11 cellular contexts compared by ENCODE assay signal in genomic region chr4:85607624-85608023, GRCh38.
DNase-seq lines count a peak whose midpoint lies in the region; ATAC-seq, FAIRE-seq and TF ChIP-seq lines count a peak whose summit lies in the region.
"Had no signal": no experiment of that assay in that cellular context is flagged by ENCODE, and none has a peak within 500 bp of the region (broad histone marks: within the 10 kb centered on the region; RNA-seq: fewer than 3 reads in every experiment).

No MANE protein-coding gene starts in this region.

- H3K9me3 ChIP-seq in prostate gland = no peaks in the 10 kb centered on the region
- H3K9me3 ChIP-seq in adrenal gland (replicated peaks in 1 of 3) = peaks cover 0 to 4% (median 0%) of the 10 kb centered on the region in 3 donors

- TF ChIP-seq CTCF in prostate gland (IDR thresholded peaks at IDR 0.05) (no peak), D721Med (IDR thresholded peaks at IDR 0.05; ENCODE audit: insufficient read depth, missing control alignments) (no peak), adrenal gland (IDR thresholded peaks at IDR 0.05) (no peak)

- H3K27me3 ChIP-seq in prostate gland (replicated peaks; ENCODE audit: insufficient read depth) (no peaks in the 10 kb centered on the region), adrenal gland (no peaks in the 10 kb centered on the region)

- H3K27ac ChIP-seq in prostate gland = no peak overlapping the region
- no peak overlapping the region for H3K27ac ChIP-seq in adrenal gland
- H3K27ac ChIP-seq: SK-N-MC had no signal

- H3K36me3 ChIP-seq in prostate gland (no peaks in the 10 kb centered on the region), adrenal gland (replicated peaks in 1 of 2) (no peaks in the 10 kb centered on the region)

- WGBS in prostate gland = 36% methylated on average over 5 of the region's 5 CpGs
- 70 to 76% (median 74%) methylated on average over 5 of the region's 5 CpGs for WGBS in adrenal gland, 4 donors

- TF ChIP-seq POLR2A in prostate gland (IDR thresholded peaks at IDR 0.05) (no peak), adrenal gland (IDR thresholded peaks at IDR 0.05) (no peak)

- intact Hi-C loops in prostate gland (cut with DNase I) = no loop called here
- intact Hi-C loops in adrenal gland (cut with DNase I) = no loop called here

- H3K4me1 ChIP-seq in prostate gland (replicated peaks) (no peaks in the 10 kb centered on the region), adrenal gland (replicated peaks in 1 of 2) (peaks cover 0 to 10% of the 10 kb centered on the region in 2 donors)

- peak; percentile 30 for ATAC-seq in HG02852 (IDR thresholded peaks at IDR 0.05; ENCODE audit: unreplicated experiment)

- no peak for FAIRE-seq in D721Med (lab: Jason Lieb, UNC)

- DNase-seq in GM19238 (ENCODE audit: insufficient read length, low spot score) = peak; percentile 7
- DNase-seq in NCI-H1092 treated with DMSO at 0.1 percent for 48 hours (lab: John Stamatoyannopoulos, UW) = peak; percentile 87
- peak; percentile 8 for DNase-seq in prostate gland (ENCODE audit: low spot score)
- DNase-seq in D721Med (ENCODE audit: insufficient read length, low spot score) = no peak
- no peak for DNase-seq in adrenal gland
- DNase-seq in stimulated activated CD4-positive, alpha-beta T cell treated with anti-CD3 and anti-CD28 coated beads, Interleukin-4, amount 100 ng/mL, for 24 hours = no peak
- DNase-seq: KG1; stimulated activated CD4-positive, alpha-beta T cell treated with anti-CD3 and anti-CD28 coated beads, Interleukin-12 subunit alpha, Interleukin-12 subunit beta, amount 100 ng/mL, for 4 hours had no signal

- H3K4me3 ChIP-seq in prostate gland (no peak overlapping the region), adrenal gland (no peak overlapping the region)
- H3K4me3 ChIP-seq: lung, SK-N-MC had no signal

Comparison
In these comparisons a context has a peak if more than half of its experiments do, and no peak if none do; other contexts are left out.
1. DNase-seq: peak in GM19238 (single experiment), NCI-H1092 treated with DMSO at 0.1 percent for 48 hours (single experiment) and prostate gland (single experiment); none in D721Med (single experiment), adrenal gland (0 of 7) and stimulated activated CD4-positive, alpha-beta T cell treated with anti-CD3 and anti-CD28 coated beads, Interleukin-4, amount 100 ng/mL, for 24 hours (single experiment).